Comparison of ENCODE assay signal across 23 cellular contexts in genomic region chr1:180204231-180204630, GRCh38. TPM values are rescaled to one million over a fixed set of nuclear protein-coding genes. Genes with fewer than 3 reads are reported as not detected.
"Had no signal": no experiment of that assay in that cellular context is flagged by ENCODE, and none has a peak within 500 bp of the region (broad histone marks: within the 10 kb centered on the region; RNA-seq: fewer than 3 reads in every experiment).

No MANE protein-coding gene starts in this region.

- H3K27me3 ChIP-seq: brain microvascular endothelial cell, cardiac muscle cell, SJCRH30 had no signal

- H3K36me3 Mint-ChIP-seq: activated naive CD4-positive, alpha-beta T cell treated with anti-CD3 and anti-CD28 coated beads, Interleukin-2, amount 10 ng/mL, durations not matched to agents 7 days and 5 days; activated naive CD8-positive, alpha-beta T cell treated with anti-CD3 and anti-CD28 coated beads for 36 hours had no signal

- ATAC-seq: activated CD4-positive, alpha-beta T cell treated with anti-CD3 and anti-CD28 coated beads for 36 hours; activated T-cell treated with anti-CD3 and anti-CD28 coated beads, Interleukin-2, amount 50 U/mL, for 72 hours; Right ventricle myocardium inferior; T-helper 17 cell had no signal

- DNase-seq: activated CD4-positive, alpha-beta memory T cell treated with anti-CD3 and anti-CD28 coated beads, Interleukin-2, amount 10 ng/mL, durations not matched to agents 7 days and 5 days; activated CD4-positive, alpha-beta T cell treated with anti-CD3 and anti-CD28 coated beads for 36 hours; activated CD4-positive, alpha-beta T cell treated with anti-CD3 and anti-CD28 coated beads, Interleukin-2, amount 50 U/mL, for 1 hour; activated CD4-positive, CD25-positive, alpha-beta regulatory T cell; activated gamma-delta T cell treated with Interleukin-2 at 50 U/mL for 16 hours; activated naive CD4-positive, alpha-beta T cell treated with anti-CD3 and anti-CD28 coated beads, Interleukin-2, amount 10 ng/mL, durations not matched to agents 7 days and 5 days; activated naive CD8-positive, alpha-beta T cell treated with anti-CD3 and anti-CD28 coated beads for 36 hours; activated T-cell treated with anti-CD3 and anti-CD28 coated beads, Interleukin-2, amount 50 U/mL, for 72 hours; brain microvascular endothelial cell; KG1; NCI-H1092; NCI-H1417 treated with DMSO at 0.1 percent for 48 hours; NCI-H1694; NCI-H2029; NCI-H2107; NCI-H510A treated with DMSO at 0.1 percent for 48 hours; SJCRH30; T-helper 17 cell; T-helper 9 cell had no signal

- H3K27ac Mint-ChIP-seq: activated CD4-positive, alpha-beta memory T cell treated with anti-CD3 and anti-CD28 coated beads, Interleukin-2, amount 10 ng/mL, durations not matched to agents 7 days and 5 days; activated CD4-positive, alpha-beta T cell treated with anti-CD3 and anti-CD28 coated beads for 36 hours; activated naive CD4-positive, alpha-beta T cell treated with anti-CD3 and anti-CD28 coated beads, Interleukin-2, amount 10 ng/mL, durations not matched to agents 7 days and 5 days; activated naive CD8-positive, alpha-beta T cell treated with anti-CD3 and anti-CD28 coated beads for 36 hours; activated T-helper 2 cell treated with anti-CD3 and anti-CD28 coated beads, Interferon-gamma antibody, Interleukin-2, Interleukin-4, amounts not matched to agents 10 μg/mL and 5 μg/mL and 100 μg/mL, durations not matched to agents 14 hours and 24 hours and 36 hours had no signal

- H3K4me1 Mint-ChIP-seq: activated CD4-positive, alpha-beta memory T cell treated with anti-CD3 and anti-CD28 coated beads, Interleukin-2, amount 10 ng/mL, durations not matched to agents 7 days and 5 days; activated CD4-positive, alpha-beta T cell treated with anti-CD3 and anti-CD28 coated beads for 36 hours; activated naive CD4-positive, alpha-beta T cell treated with anti-CD3 and anti-CD28 coated beads, Interleukin-2, amount 10 ng/mL, durations not matched to agents 7 days and 5 days; activated naive CD8-positive, alpha-beta T cell treated with anti-CD3 and anti-CD28 coated beads for 36 hours; T-helper 17 cell had no signal

- H3K9me3 ChIP-seq: SJCRH30 had no signal

- H3K9me3 Mint-ChIP-seq: activated CD4-positive, alpha-beta memory T cell treated with anti-CD3 and anti-CD28 coated beads, Interleukin-2, amount 10 ng/mL, durations not matched to agents 7 days and 5 days; activated naive CD4-positive, alpha-beta T cell treated with anti-CD3 and anti-CD28 coated beads, Interleukin-2, amount 10 ng/mL, durations not matched to agents 7 days and 5 days; activated naive CD8-positive, alpha-beta T cell treated with anti-CD3 and anti-CD28 coated beads for 36 hours; activated T-cell treated with anti-CD3 and anti-CD28 coated beads, Interleukin-2, amount 50 U/mL, for 72 hours; activated T-helper 2 cell treated with anti-CD3 and anti-CD28 coated beads, Interferon-gamma antibody, Interleukin-2, Interleukin-4, amounts not matched to agents 10 μg/mL and 5 μg/mL and 100 μg/mL, durations not matched to agents 14 hours and 24 hours and 36 hours had no signal

- H3K4me3 ChIP-seq: cardiac muscle cell, SJCRH30 had no signal

- H3K27me3 Mint-ChIP-seq: activated CD4-positive, alpha-beta T cell treated with anti-CD3 and anti-CD28 coated beads for 36 hours; activated naive CD8-positive, alpha-beta T cell treated with anti-CD3 and anti-CD28 coated beads for 36 hours; T-helper 17 cell had no signal

- H3K27ac ChIP-seq: brain microvascular endothelial cell, cardiac muscle cell, SJCRH30 had no signal

- H3K36me3 ChIP-seq: cardiac muscle cell, SJCRH30 had no signal

- H3K4me3 Mint-ChIP-seq: activated CD4-positive, alpha-beta memory T cell treated with anti-CD3 and anti-CD28 coated beads, Interleukin-2, amount 10 ng/mL, durations not matched to agents 7 days and 5 days; activated CD4-positive, alpha-beta T cell treated with anti-CD3 and anti-CD28 coated beads for 36 hours; activated naive CD4-positive, alpha-beta T cell treated with anti-CD3 and anti-CD28 coated beads, Interleukin-2, amount 10 ng/mL, durations not matched to agents 7 days and 5 days; activated naive CD8-positive, alpha-beta T cell treated with anti-CD3 and anti-CD28 coated beads for 36 hours; activated T-cell treated with anti-CD3 and anti-CD28 coated beads, Interleukin-2, amount 50 U/mL, for 72 hours; T-helper 17 cell had no signal

RNA-seq across cellular contexts. Expression of gene LHX4, which starts 25.8 kb away (rescaled TPM):
- total RNA-seq: activated CD4-positive, alpha-beta memory T cell treated with anti-CD3 and anti-CD28 coated beads, Interleukin-2, amount 10 ng/mL, durations not matched to agents 7 days and 5 days; activated CD4-positive, alpha-beta T cell treated with anti-CD3 and anti-CD28 coated beads for 36 hours; activated CD8-positive, alpha-beta memory T cell treated with anti-CD3 and anti-CD28 coated beads for 36 hours; activated naive CD8-positive, alpha-beta T cell treated with anti-CD3 and anti-CD28 coated beads for 36 hours; activated T-cell treated with anti-CD3 and anti-CD28 coated beads, Interleukin-2, amount 50 U/mL, for 72 hours; activated T-helper 2 cell treated with anti-CD3 and anti-CD28 coated beads, Interferon-gamma antibody, Interleukin-2, Interleukin-4, amounts not matched to agents 10 μg/mL and 5 μg/mL and 100 μg/mL, durations not matched to agents 14 hours and 24 hours and 36 hours; cardiac muscle cell; Right ventricle myocardium inferior; T-helper 17 cell had no signal
